ENCODE assay signal across 33 cellular contexts in the genomic region with DNA sequence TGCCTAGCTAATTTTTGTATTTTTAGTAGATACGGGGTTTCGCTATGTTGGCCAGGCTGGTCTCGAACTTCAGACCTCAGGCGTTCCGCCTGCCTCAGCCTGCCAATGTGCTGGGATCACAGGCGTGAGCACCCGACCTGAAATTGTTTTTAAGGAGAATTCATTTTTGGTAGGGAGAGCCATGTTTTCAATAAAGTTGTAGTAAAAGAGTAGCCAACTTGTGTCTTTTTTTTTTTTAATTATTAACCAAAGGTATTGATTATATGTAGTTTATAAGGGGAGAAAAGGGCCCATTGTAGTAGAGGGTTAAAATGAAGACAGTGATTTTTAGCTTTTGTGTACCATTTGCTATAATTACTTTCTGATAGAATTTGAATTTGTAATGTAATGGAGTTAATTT.
"Had no signal": no experiment of that assay in that cellular context is flagged by ENCODE, and none has a peak within 500 bp of the region (broad histone marks: within the 10 kb centered on the region; RNA-seq: fewer than 3 reads in every experiment).

No MANE protein-coding gene starts in this region.

- H3K27ac ChIP-seq: KMS-11 had no signal

- H3K9ac ChIP-seq: KMS-11 had no signal

- H3K27me3 ChIP-seq: MG63 had no signal

- H3K9me3 ChIP-seq: MG63 had no signal

- H3K4me2 ChIP-seq: KMS-11 had no signal

- H3K4me3 ChIP-seq: MG63 had no signal

- DNase-seq: Kasumi-1, MG63, MM.1S, NCI-H1048, NCI-H1092, NCI-H1092 treated with DMSO at 0.1 percent for 48 hours, NCI-H1105, NCI-H1105 treated with DMSO at 0.1 percent for 48 hours, NCI-H1417, NCI-H1417 treated with DMSO at 0.1 percent for 48 hours, NCI-H1436, NCI-H1436 treated with DMSO at 0.1 percent for 48 hours, NCI-H146, NCI-H1694, NCI-H1694 treated with DMSO at 0.1 percent for 48 hours, NCI-H187, NCI-H187 treated with DMSO at 0.1 percent for 48 hours, NCI-H1930, NCI-H2029, NCI-H2029 treated with DMSO at 0.1 percent for 48 hours, NCI-H2081, NCI-H2081 treated with DMSO at 0.1 percent for 48 hours, NCI-H2107, NCI-H2171, NCI-H2171 treated with DMSO at 0.1 percent for 48 hours, NCI-H2227 treated with DMSO at 0.1 percent for 48 hours, NCI-H226, NCI-H345, NCI-H446, NCI-H446 treated with DMSO at 0.1 percent for 48 hours, NCI-H510A, NCI-H510A treated with DMSO at 0.1 percent for 48 hours had no signal
